Comparison of ENCODE assay signal across 26 cellular contexts in the genomic region with DNA sequence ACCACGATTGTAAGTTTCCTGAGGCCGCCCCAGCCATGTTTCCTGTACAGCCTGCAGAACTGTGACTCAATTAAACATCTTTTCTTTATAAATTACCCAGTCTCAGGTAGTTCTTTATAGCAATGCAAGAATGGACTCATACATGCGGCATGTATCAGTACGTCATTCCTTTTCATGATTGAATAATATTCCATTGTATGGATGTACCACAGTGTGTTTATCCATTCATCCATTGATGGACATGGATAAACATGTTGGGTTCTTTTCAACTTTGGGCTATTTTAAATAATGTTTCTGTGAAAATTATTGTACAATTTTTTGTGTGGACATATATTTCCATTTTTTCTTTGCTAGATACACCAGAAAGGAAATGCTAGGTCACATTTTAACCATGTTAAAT.
"Had no signal": no experiment of that assay in that cellular context is flagged by ENCODE, and none has a peak within 500 bp of the region (broad histone marks: within the 10 kb centered on the region; RNA-seq: fewer than 3 reads in every experiment).

No MANE protein-coding gene starts in this region.

- H3K27ac ChIP-seq: neural progenitor cell, ovary, parathyroid adenoma, psoas muscle, right lobe of liver, sigmoid colon, stomach, thoracic aorta, thyroid gland, tibial nerve, upper lobe of left lung, vagina had no signal

- DNase-seq: natural killer cell; occipital lobe; ovary; posterior cingulate gyrus; psoas muscle; right cardiac atrium; right lobe of liver; sigmoid colon; small intestine; stimulated activated CD4-positive, alpha-beta T cell treated with anti-CD3 and anti-CD28 coated beads, Interleukin-15, amount 100 ng/mL, for 24 hours; stimulated activated CD4-positive, alpha-beta T cell treated with anti-CD3 and anti-CD28 coated beads, Interleukin-2, amount 100 ng/mL, for 24 hours; stimulated activated CD4-positive, alpha-beta T cell treated with anti-CD3 and anti-CD28 coated beads, Interleukin-2, amount 100 ng/mL, for 48 hours; stimulated activated CD4-positive, alpha-beta T cell treated with anti-CD3 and anti-CD28 coated beads, Interleukin-4, amount 100 ng/mL, for 24 hours; stimulated activated naive B cell treated with anti-CD40 and anti-IgM and Interleukin-4, amounts not matched to agents 10 μg/mL and 1 μg/mL and 100 μg/mL, for 72 hours; stimulated activated naive CD4-positive, alpha-beta T cell treated with Interleukin-2 at 50 U/mL for 16 hours; stomach; thyroid gland; trophoblast cell; upper lobe of left lung had no signal

- H3K9me3 ChIP-seq: ovary, psoas muscle, right lobe of liver, sigmoid colon, thoracic aorta, thyroid gland, vagina had no signal

- H3K4me3 ChIP-seq: neural progenitor cell, ovary, psoas muscle, right lobe of liver, sigmoid colon, stomach, thoracic aorta, thyroid gland, tibial nerve, upper lobe of left lung, vagina had no signal

- H3K27me3 ChIP-seq: neural progenitor cell, ovary, right lobe of liver, sigmoid colon, stomach, thyroid gland, tibial nerve, upper lobe of left lung, vagina had no signal

- ATAC-seq: natural killer cell; psoas muscle; right cardiac atrium; right lobe of liver; stimulated activated effector memory CD8-positive, alpha-beta T cell treated with anti-CD3 and anti-CD28 coated beads, Interleukin-12 subunit alpha, Interleukin-12 subunit beta, amount 100 ng/mL, for 72 hours; stimulated activated naive B cell treated with anti-CD40 and anti-IgM and Interleukin-4, amounts not matched to agents 10 μg/mL and 1 μg/mL and 100 μg/mL, for 72 hours had no signal

- H3K9ac ChIP-seq: neural progenitor cell, parathyroid adenoma had no signal

- H3K36me3 ChIP-seq: neural progenitor cell, ovary, right lobe of liver, sigmoid colon, stomach, thoracic aorta, thyroid gland, tibial nerve, upper lobe of left lung, vagina had no signal

- H2AFZ ChIP-seq: neural progenitor cell, parathyroid adenoma had no signal

- FAIRE-seq: small intestine, urothelium cell line had no signal

- H3K4me1 ChIP-seq: neural progenitor cell, parathyroid adenoma, psoas muscle, right lobe of liver, sigmoid colon, stomach, thyroid gland, tibial nerve, upper lobe of left lung, vagina had no signal

- H3K79me2 ChIP-seq: parathyroid adenoma had no signal

- H3K4me2 ChIP-seq: neural progenitor cell had no signal
